19 cellular contexts compared by ENCODE assay signal in genomic region chr11:119589011-119589410, GRCh38.
A peak's percentile ranks its signal among the peaks of the same experiment; 100 is the strongest.
DNase-seq lines count a peak whose midpoint lies in the region; ATAC-seq and TF ChIP-seq lines count a peak whose summit lies in the region.
"Had no signal": no experiment of that assay in that cellular context is flagged by ENCODE, and none has a peak within 500 bp of the region (broad histone marks: within the 10 kb centered on the region; RNA-seq: fewer than 3 reads in every experiment).

No MANE protein-coding gene starts in this region.

- peaks cover 22% of the 10 kb centered on the region for H3K27me3 Mint-ChIP-seq in GM23338 (ENCODE audit: insufficient read depth, low read depth, poor library complexity)

- no peak for TF ChIP-seq CTCF in GM23338 (conservative IDR thresholded peaks at IDR 0.05; ENCODE audit: low read depth in 2 of 2)

- no peaks in the 10 kb centered on the region for H3K36me3 ChIP-seq in GM23338 (ENCODE audit: insufficient read depth)

- H3K4me3 ChIP-seq in GM23338: no peak overlapping the region
- H3K4me3 ChIP-seq: GM12878 had no signal

- H3K27ac Mint-ChIP-seq in GM23338: no peak overlapping the region
- H3K27ac Mint-ChIP-seq: B cell; CD4-positive, alpha-beta T cell; HFFc6 had no signal

- H3K9me2 ChIP-seq in GM23338 (ENCODE audit: insufficient read depth): no peaks in the 10 kb centered on the region

- DNase-seq in NCI-H69 (lab: John Stamatoyannopoulos, UW): peak; percentile 41
- DNase-seq in epithelial cell of prostate (ENCODE audit: low read depth, low spot score): no peak
- peak; percentile 68 for DNase-seq in midbrain (lab: John Stamatoyannopoulos, UW)
- peak; percentile 84 for DNase-seq in superior temporal gyrus (ENCODE audit: extremely low spot score)
- DNase-seq in GM23338 (ENCODE audit: low spot score): no peak
- no peak for DNase-seq in foreskin melanocyte
- DNase-seq in 8988T: no peak
- DNase-seq: CD4-positive, alpha-beta T cell; DND-41; GDM1; HFFc6; NCI-H1048; NCI-H1436 treated with DMSO at 0.1 percent for 48 hours; NCI-H2029 treated with DMSO at 0.1 percent for 48 hours; NCI-H82 had no signal

- H3K4me1 ChIP-seq in GM23338 (ENCODE audit: insufficient read depth): peaks cover 15% of the 10 kb centered on the region

- peaks cover 28% of the 10 kb centered on the region for H3K4me1 Mint-ChIP-seq in GM23338

- peaks cover 16% of the 10 kb centered on the region for H3K9me3 Mint-ChIP-seq in GM23338
- H3K9me3 Mint-ChIP-seq: CD4-positive, alpha-beta T cell; HFFc6 had no signal

- H2AFZ ChIP-seq in GM23338: no peak overlapping the region

- H3K36me3 Mint-ChIP-seq in GM23338 (ENCODE audit: low read depth): no peaks in the 10 kb centered on the region

- H3K27ac ChIP-seq in epithelial cell of prostate (peak overlapping the region; percentile 96), GM23338 (ENCODE audit: low read depth) (no peak overlapping the region)
- H3K27ac ChIP-seq: KMS-11 had no signal

- H3K27me3 ChIP-seq in GM23338 (ENCODE audit: insufficient read depth): peaks cover 18% of the 10 kb centered on the region

- H4K20me1 ChIP-seq in GM23338 (replicated peaks; ENCODE audit: insufficient read depth): no peaks in the 10 kb centered on the region

- H3K4me2 ChIP-seq in GM23338: no peak overlapping the region
- H3K4me2 ChIP-seq: KMS-11 had no signal

- no peaks in the 10 kb centered on the region for H3F3A ChIP-seq in GM23338 (replicated peaks; ENCODE audit: low read depth)

- no peaks in the 10 kb centered on the region for H3K79me2 ChIP-seq in GM23338 (replicated peaks; ENCODE audit: insufficient read depth)

- H3K4me3 Mint-ChIP-seq in GM23338: no peak overlapping the region
- H3K4me3 Mint-ChIP-seq: B cell; CD4-positive, alpha-beta T cell; HFFc6 had no signal

- ATAC-seq in GM23338: no peak
- ATAC-seq: GM12878, HepG2 had no signal

TF ChIP-seq in GM23338, 12 proteins besides CTCF, POLR2A, EP300 and RAD21:
- TF ChIP-seq NANOG (IDR thresholded peaks at IDR 0.05; ENCODE audit: borderline replicate concordance) (no peak), REST (IDR thresholded peaks at IDR 0.05; ENCODE audit: unreplicated experiment) (no peak), ZNF114 (CRISPR knock-in tag; IDR thresholded peaks at IDR 0.05) (no peak), ETS1 (IDR thresholded peaks at IDR 0.05) (no peak), EZH2 (IDR thresholded peaks at IDR 0.05; ENCODE audit: low read depth, unreplicated experiment) (no peak), ZNF331 (CRISPR knock-in tag; IDR thresholded peaks at IDR 0.05; ENCODE audit: low read depth) (no peak), EZH2phosphoT487 (IDR thresholded peaks at IDR 0.05; ENCODE audit: unreplicated experiment) (no peak), ZNF462 (CRISPR knock-in tag; IDR thresholded peaks at IDR 0.05) (no peak), POLR2AphosphoS5 (IDR thresholded peaks at IDR 0.05; ENCODE audit: low read depth) (no peak), JUNB (IDR thresholded peaks at IDR 0.05; ENCODE audit: unreplicated experiment) (no peak), STAT1 (IDR thresholded peaks at IDR 0.05; ENCODE audit: unreplicated experiment) (no peak), CREB1 (CRISPR knock-in tag; IDR thresholded peaks at IDR 0.05; ENCODE audit: low read depth) (no peak)

Comparison
In these comparisons a context has a peak if more than half of its experiments do, and no peak if none do; other contexts are left out.
1. DNase-seq: peak in NCI-H69 (single experiment), midbrain (single experiment) and superior temporal gyrus (single experiment); none in epithelial cell of prostate (single experiment), GM23338 (single experiment), foreskin melanocyte (single experiment) and 8988T (single experiment).